Comparison of ENCODE assay signal across 16 cellular contexts in genomic region chr13:107138987-107139386, GRCh38.
DNase-seq lines count a peak whose midpoint lies in the region; ATAC-seq and TF ChIP-seq lines count a peak whose summit lies in the region.
"Had no signal": no experiment of that assay in that cellular context is flagged by ENCODE, and none has a peak within 500 bp of the region (broad histone marks: within the 10 kb centered on the region; RNA-seq: fewer than 3 reads in every experiment).

No MANE protein-coding gene starts in this region.

- ATAC-seq in Right ventricle myocardium superior (ENCODE audit: poor library complexity) = peak; percentile 82
- peak; percentile 91 for ATAC-seq in left ventricle myocardium superior
- ATAC-seq in GM21515 (IDR thresholded peaks at IDR 0.05; ENCODE audit: unreplicated experiment) = no peak

- H3K27ac ChIP-seq in right atrium auricular region (peak overlapping the region in 1 of 2 donors; percentile 32), esophagus squamous epithelium (peak overlapping the region in 1 of 4 donors; percentile 45)

- TF ChIP-seq CTCF in right atrium auricular region (IDR thresholded peaks at IDR 0.05) = no peak
- TF ChIP-seq CTCF in esophagus squamous epithelium (IDR thresholded peaks at IDR 0.05) = no peak

- H3K4me3 ChIP-seq in right atrium auricular region = no peak overlapping the region
- H3K4me3 ChIP-seq in esophagus squamous epithelium = no peak overlapping the region

- H3K9me3 ChIP-seq in right atrium auricular region = no peaks in the 10 kb centered on the region
- H3K9me3 ChIP-seq in esophagus squamous epithelium = no peaks in the 10 kb centered on the region

- H3K4me1 ChIP-seq in right atrium auricular region (peaks cover 0 to 9% of the 10 kb centered on the region in 2 donors), esophagus squamous epithelium (peaks cover 0 to 12% (median 0%) of the 10 kb centered on the region in 3 donors)

- H3K27me3 ChIP-seq in right atrium auricular region (no peaks in the 10 kb centered on the region), esophagus squamous epithelium (no peaks in the 10 kb centered on the region)

- TF ChIP-seq POLR2A in esophagus squamous epithelium (IDR thresholded peaks at IDR 0.05) = no peak

- intact Hi-C loops in Right ventricle myocardium superior (cut with DNase I) (no loop called here), left ventricle myocardium superior (cut with micrococcal nuclease) (no loop called here), esophagus squamous epithelium (cut with DNase I) (no loop called here)

- WGBS in esophagus squamous epithelium, 2 donors = 32 to 40% methylated on average over 1 of the region's 1 CpG

- H3K36me3 ChIP-seq in right atrium auricular region = no peaks in the 10 kb centered on the region
- H3K36me3 ChIP-seq in esophagus squamous epithelium = no peaks in the 10 kb centered on the region

- DNase-seq in Right ventricle myocardium superior (no peak), right atrium auricular region (ENCODE audit: low spot score) (no peak), dermis microvascular lymphatic vessel endothelial cell (ENCODE audit: low read depth in 2 of 2) (peak; percentile 49 to 69), left ventricle myocardium superior (no peak), esophagus squamous epithelium (lab: John Stamatoyannopoulos, UW) (no peak), NCI-H82 (lab: John Stamatoyannopoulos, UW) (no peak)
- DNase-seq in activated naive CD4-positive, alpha-beta T cell (lab: John Stamatoyannopoulos, UW) = no peak
- DNase-seq: DMS153, H7, IMR-90, Karpas-422, MM.1S, NCI-H187 treated with DMSO at 0.1 percent for 48 hours, NCI-H2171, NCI-H774 had no signal

Comparison
In these comparisons a context has a peak if more than half of its experiments do, and no peak if none do; other contexts are left out.
1. DNase-seq: peak in dermis microvascular lymphatic vessel endothelial cell (2 of 2); none in Right ventricle myocardium superior (single experiment), right atrium auricular region (single experiment), left ventricle myocardium superior (single experiment), esophagus squamous epithelium (single experiment), NCI-H82 (single experiment) and activated naive CD4-positive, alpha-beta T cell (0 of 4).